8 cellular contexts compared by ENCODE assay signal in the genomic region with DNA sequence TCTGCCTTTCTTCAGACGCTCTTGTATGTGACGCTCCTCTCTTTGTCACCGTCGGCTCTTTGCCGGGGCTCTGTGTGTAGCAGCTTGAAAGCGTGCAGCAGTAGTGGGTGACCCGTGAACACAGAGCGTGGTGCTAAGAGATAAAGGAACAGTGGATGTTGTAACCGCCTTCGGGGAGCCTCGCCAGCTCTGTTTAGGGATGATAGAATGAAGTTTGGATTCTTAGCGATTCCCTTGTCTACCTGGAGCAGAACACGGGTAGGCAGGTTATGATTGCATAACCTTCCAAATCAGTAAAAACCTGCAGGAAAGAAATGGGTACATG.
"Had no signal": no experiment of that assay in that cellular context is flagged by ENCODE, and none has a peak within 500 bp of the region (broad histone marks: within the 10 kb centered on the region; RNA-seq: fewer than 3 reads in every experiment).

No MANE protein-coding gene starts in this region.

- H3K9me3 ChIP-seq: prostate gland, thoracic aorta had no signal

- ATAC-seq: stimulated activated naive CD8-positive, alpha-beta T cell treated with anti-CD3 and anti-CD28 coated beads, Interleukin-15, amount 100 ng/mL, for 72 hours had no signal

- H3K27ac ChIP-seq: brain microvascular endothelial cell, prostate gland, thoracic aorta had no signal

- H3K27me3 ChIP-seq: brain microvascular endothelial cell had no signal

- DNase-seq: activated CD4-positive, alpha-beta T cell treated with anti-CD3 and anti-CD28 coated beads for 1 hour; activated naive CD4-positive, alpha-beta T cell treated with anti-CD3 and anti-CD28 coated beads, Interleukin-2, amount 10 ng/mL, durations not matched to agents 7 days and 5 days; brain microvascular endothelial cell; stimulated activated CD4-positive, alpha-beta T cell treated with anti-CD3 and anti-CD28 coated beads, Interleukin-4, amount 100 ng/mL, for 4 hours; stimulated activated naive CD8-positive, alpha-beta T cell treated with anti-CD3 and anti-CD28 coated beads, Interleukin-15, amount 100 ng/mL, for 72 hours; T-helper 9 cell had no signal

- H3K4me1 ChIP-seq: prostate gland had no signal

- H3K36me3 ChIP-seq: brain microvascular endothelial cell, prostate gland, thoracic aorta had no signal

- H3K4me3 ChIP-seq: prostate gland, thoracic aorta had no signal
